16 cellular contexts compared by ENCODE assay signal in genomic region chr17:7823581-7824001, GRCh38. TPM values are rescaled to one million over a fixed set of nuclear protein-coding genes. Genes with fewer than 3 reads are reported as not detected.
"Had no signal": no experiment of that assay in that cellular context is flagged by ENCODE, and none has a peak within 500 bp of the region (broad histone marks: within the 10 kb centered on the region; RNA-seq: fewer than 3 reads in every experiment).

No MANE protein-coding gene starts in this region.

- ATAC-seq: right cardiac atrium; stimulated activated memory B cell treated with anti-CD40 and anti-IgM and Interleukin-4, amounts not matched to agents 10 μg/mL and 1 μg/mL and 100 μg/mL, for 72 hours had no signal

- H3K4me3 Mint-ChIP-seq: activated CD4-positive, alpha-beta T cell treated with anti-CD3 and anti-CD28 coated beads for 36 hours; immature natural killer cell; natural killer cell; stimulated activated memory B cell treated with anti-CD40 and anti-IgM and Interleukin-4, amounts not matched to agents 10 μg/mL and 1 μg/mL and 100 μg/mL, for 72 hours had no signal

- H3K9me3 ChIP-seq: tibial artery, vagina had no signal

- H3K27ac ChIP-seq: coronary artery, tibial artery, vagina had no signal

- DNase-seq: activated CD4-positive, alpha-beta T cell treated with anti-CD3 and anti-CD28 coated beads for 36 hours; activated naive CD4-positive, alpha-beta T cell treated with Interleukin-2 at 50 U/mL for 16 hours; effector CD4-positive, alpha-beta T cell; hippocampal formation; immature natural killer cell; left cardiac atrium; mammary epithelial cell; natural killer cell; occipital lobe; right cardiac atrium; tibial artery had no signal

- H3K4me1 Mint-ChIP-seq: immature natural killer cell, natural killer cell had no signal

- H3K9me3 Mint-ChIP-seq: natural killer cell; stimulated activated memory B cell treated with anti-CD40 and anti-IgM and Interleukin-4, amounts not matched to agents 10 μg/mL and 1 μg/mL and 100 μg/mL, for 72 hours had no signal

- H3K36me3 ChIP-seq: tibial artery, vagina had no signal

- H3K27ac Mint-ChIP-seq: activated CD4-positive, alpha-beta T cell treated with anti-CD3 and anti-CD28 coated beads for 36 hours; natural killer cell; progenitor cell of endocrine pancreas; stimulated activated memory B cell treated with anti-CD40 and anti-IgM and Interleukin-4, amounts not matched to agents 10 μg/mL and 1 μg/mL and 100 μg/mL, for 72 hours had no signal

- H3K36me3 Mint-ChIP-seq: immature natural killer cell; natural killer cell; stimulated activated memory B cell treated with anti-CD40 and anti-IgM and Interleukin-4, amounts not matched to agents 10 μg/mL and 1 μg/mL and 100 μg/mL, for 72 hours had no signal

- H3K4me2 ChIP-seq: smooth muscle cell had no signal

- H3K4me1 ChIP-seq: vagina had no signal

- H3K27me3 ChIP-seq: vagina had no signal

- H3K4me3 ChIP-seq: coronary artery, smooth muscle cell, tibial artery, vagina had no signal

RNA-seq across cellular contexts. Expression of gene TMEM88, which starts 31.3 kb away (rescaled TPM):
- polyA plus RNA-seq: immature natural killer cell had no signal
